17 cellular contexts compared by ENCODE assay signal in the genomic region with DNA sequence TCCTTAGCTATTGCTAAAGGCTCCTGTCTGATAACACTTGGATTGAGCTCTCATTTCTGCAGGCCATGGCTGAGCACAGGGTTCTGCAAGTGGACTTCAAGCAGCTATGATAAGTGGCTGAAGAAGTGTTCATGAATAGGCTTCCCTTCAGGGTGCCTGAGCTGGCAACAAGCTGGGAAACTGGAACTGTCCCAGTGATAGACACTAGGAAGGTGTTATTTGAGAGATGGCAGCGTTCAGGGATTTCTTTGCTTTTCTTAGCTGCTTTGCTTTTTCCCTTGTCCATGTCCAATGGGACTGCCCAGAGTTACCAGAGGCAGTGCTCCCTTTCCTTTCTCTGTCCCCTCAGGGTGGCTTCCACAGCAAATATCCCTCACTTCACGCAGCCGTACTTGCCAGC.
DNase-seq lines count a peak whose midpoint lies in the region; ATAC-seq and TF ChIP-seq lines count a peak whose summit lies in the region.
"Had no signal": no experiment of that assay in that cellular context is flagged by ENCODE, and none has a peak within 500 bp of the region (broad histone marks: within the 10 kb centered on the region; RNA-seq: fewer than 3 reads in every experiment).

No MANE protein-coding gene starts in this region.

- no peaks in the 10 kb centered on the region for H3K79me2 ChIP-seq in H9 (ENCODE audit: insufficient read depth, low read length)

- no peaks in the 10 kb centered on the region for H3K9me3 ChIP-seq in H9 (ENCODE audit: control insufficient read depth, low read depth, low read length)
- H3K9me3 ChIP-seq in endodermal cell (ENCODE audit: control insufficient read depth, low read length): peaks cover 30% of the 10 kb centered on the region
- H3K9me3 ChIP-seq in right cardiac atrium (ENCODE audit: control insufficient read depth, low read length): peaks cover 2% of the 10 kb centered on the region

- H3K23me2 ChIP-seq in H9 (ENCODE audit: insufficient read length, low read depth, low read length, poor library complexity, severe bottlenecking): no peaks in the 10 kb centered on the region

- H2BK120ac ChIP-seq in H9 (ENCODE audit: low read depth, low read length, poor library complexity, severe bottlenecking): no peak overlapping the region

- no peak overlapping the region for H2AFZ ChIP-seq in H9 (ENCODE audit: low read length)

- no peak overlapping the region for H2AK5ac ChIP-seq in H9 (ENCODE audit: insufficient read length, low read length)

- TF ChIP-seq CTCF in H9 (conservative IDR thresholded peaks at IDR 0.05) (no peak), endodermal cell (conservative IDR thresholded peaks at IDR 0.05) (no peak)

- intact Hi-C loops in right cardiac atrium (cut with DNase I): no loop called here

- no peak overlapping the region for H3K4ac ChIP-seq in H9 (ENCODE audit: low read depth, low read length)

- H3K14ac ChIP-seq in H9 (ENCODE audit: insufficient read depth, low read length): no peak overlapping the region

- no peaks in the 10 kb centered on the region for H3K4me1 ChIP-seq in H9 (ENCODE audit: insufficient read depth, low read length)
- no peaks in the 10 kb centered on the region for H3K4me1 ChIP-seq in endodermal cell (ENCODE audit: control insufficient read depth, insufficient read depth, low read length)
- H3K4me1 ChIP-seq in right cardiac atrium (ENCODE audit: control insufficient read depth, insufficient read depth, low read length): no peaks in the 10 kb centered on the region

- no CpG with 5 or more reads among the region's 3 CpGs for WGBS in H9 (ENCODE audit: extremely low coverage, insufficient read length, low lambda C conversion rate)
- WGBS in endodermal cell (ENCODE audit: insufficient coverage in 1 of 2, insufficient read length in 1 of 2), 2 experiments: 82 to 90% methylated on average over 3 of the region's 3 CpGs
- 69% methylated on average over 3 of the region's 3 CpGs for WGBS in right cardiac atrium

- peaks cover 14% of the 10 kb centered on the region for H3K36me3 ChIP-seq in endodermal cell (ENCODE audit: control insufficient read depth, insufficient read depth, low read length)

- no peak overlapping the region for H3K23ac ChIP-seq in H9 (ENCODE audit: insufficient read length, low read depth, low read length)

- H3K9ac ChIP-seq in H9 (ENCODE audit: extremely low read depth, insufficient read length, low read length): no peak overlapping the region
- H3K9ac ChIP-seq in endodermal cell (ENCODE audit: extremely low read depth, low read length, poor library complexity, severe bottlenecking): no peak overlapping the region

- no peak overlapping the region for H3K56ac ChIP-seq in H9 (ENCODE audit: insufficient read length, low read depth, low read length)

- no peaks in the 10 kb centered on the region for H3K27me3 Mint-ChIP-seq in activated naive CD4-positive, alpha-beta T cell treated with anti-CD3 and anti-CD28 coated beads, Interleukin-2, amount 10 ng/mL, durations not matched to agents 7 days and 5 days
- no peaks in the 10 kb centered on the region for H3K27me3 Mint-ChIP-seq in H9 (ENCODE audit: low read depth)
- H3K27me3 Mint-ChIP-seq in endodermal cell (ENCODE audit: insufficient read depth): no peaks in the 10 kb centered on the region
- H3K27me3 Mint-ChIP-seq: B cell; CD4-positive, alpha-beta T cell had no signal

- no peak overlapping the region for H3K18ac ChIP-seq in H9 (ENCODE audit: insufficient read length, low read depth, low read length)

- peak overlapping the region; percentile 53 for H3K27ac Mint-ChIP-seq in activated naive CD4-positive, alpha-beta T cell treated with anti-CD3 and anti-CD28 coated beads, Interleukin-2, amount 10 ng/mL, durations not matched to agents 7 days and 5 days
- H3K27ac Mint-ChIP-seq in H9 (peak overlapping the region in 2 of 3 experiments; percentile 11 to 63; a peak in 4 of 7 replicates), endodermal cell (no peak overlapping the region)
- H3K27ac Mint-ChIP-seq: B cell; CD4-positive, alpha-beta T cell had no signal

- no peak overlapping the region for H4K8ac ChIP-seq in H9 (replicated peaks; ENCODE audit: insufficient read length, low read depth, low read length)

- H3K9me3 Mint-ChIP-seq in activated naive CD4-positive, alpha-beta T cell treated with anti-CD3 and anti-CD28 coated beads, Interleukin-2, amount 10 ng/mL, durations not matched to agents 7 days and 5 days: peaks cover 7% of the 10 kb centered on the region
- H3K9me3 Mint-ChIP-seq in H9 (peaks cover 12 to 13% of the 10 kb centered on the region in 2 experiments), endodermal cell (peaks cover 25% of the 10 kb centered on the region)

- no peak overlapping the region for H3K4me2 ChIP-seq in H9 (ENCODE audit: insufficient read depth, insufficient read length, low read length)

- no peak overlapping the region for H3T11ph ChIP-seq in H9 (ENCODE audit: low read length)

- no peaks in the 10 kb centered on the region for H3K79me1 ChIP-seq in H9 (ENCODE audit: insufficient read depth, low read depth, low read length, poor library complexity, severe bottlenecking)

- H2BK12ac ChIP-seq in H9 (ENCODE audit: insufficient read length, low read depth, low read length): no peak overlapping the region

- H2BK20ac ChIP-seq in H9 (ENCODE audit: low read depth, low read length, poor library complexity, severe bottlenecking): no peak overlapping the region

- no peak for DNase-seq in activated naive CD4-positive, alpha-beta T cell treated with anti-CD3 and anti-CD28 coated beads, Interleukin-2, amount 10 ng/mL, durations not matched to agents 7 days and 5 days
- DNase-seq in activated naive CD4-positive, alpha-beta T cell treated with Interleukin-2 at 50 U/mL for 16 hours: no peak
- no peak for DNase-seq in H9
- peak; percentile 50 for DNase-seq in endodermal cell
- no peak for DNase-seq in right cardiac atrium
- no peak for DNase-seq in AG08396 (ENCODE audit: low spot score)
- DNase-seq: 8988T; C1 segment of cervical spinal cord; Calu3; CD4-positive, alpha-beta T cell; DMS 273 treated with DMSO at 0.1 percent for 48 hours; EL; H7 had no signal

- H3K27me3 ChIP-seq in H9 (ENCODE audit: insufficient read depth, low read length) (no peaks in the 10 kb centered on the region), endodermal cell (ENCODE audit: control insufficient read depth, insufficient read depth, low read length, poor library complexity, severe bottlenecking) (no peaks in the 10 kb centered on the region), right cardiac atrium (ENCODE audit: control insufficient read depth, insufficient read depth) (no peaks in the 10 kb centered on the region)

- no peaks in the 10 kb centered on the region for H4K20me1 ChIP-seq in H9 (ENCODE audit: control insufficient read depth, insufficient read depth, insufficient read length)

- H3K4me1 Mint-ChIP-seq in activated naive CD4-positive, alpha-beta T cell treated with anti-CD3 and anti-CD28 coated beads, Interleukin-2, amount 10 ng/mL, durations not matched to agents 7 days and 5 days: no peaks in the 10 kb centered on the region
- H3K4me1 Mint-ChIP-seq in H9: peaks cover 13 to 15% of the 10 kb centered on the region in 2 experiments
- peaks cover 8% of the 10 kb centered on the region for H3K4me1 Mint-ChIP-seq in endodermal cell
- H3K4me1 Mint-ChIP-seq: B cell had no signal

- H4K5ac ChIP-seq in H9 (ENCODE audit: insufficient read length, low read depth, low read length): no peak overlapping the region

- H3K4me3 ChIP-seq in endodermal cell (ENCODE audit: low read length) (no peak overlapping the region), right cardiac atrium (ENCODE audit: low read length) (no peak overlapping the region)

- H3K36me3 Mint-ChIP-seq in activated naive CD4-positive, alpha-beta T cell treated with anti-CD3 and anti-CD28 coated beads, Interleukin-2, amount 10 ng/mL, durations not matched to agents 7 days and 5 days: peaks cover 8% of the 10 kb centered on the region
- H3K36me3 Mint-ChIP-seq in H9 (ENCODE audit: insufficient read depth in 1 of 3, low read depth in 3 of 3) (peaks cover 20 to 37% (median 23%) of the 10 kb centered on the region in 3 experiments), endodermal cell (ENCODE audit: low read depth) (peaks cover 47% of the 10 kb centered on the region)

- H4K91ac ChIP-seq in H9 (ENCODE audit: insufficient read length, low read depth, low read length): no peak overlapping the region

- no peak overlapping the region for H2BK5ac ChIP-seq in H9 (ENCODE audit: insufficient read length, low read length)

- H3K4me3 Mint-ChIP-seq in activated naive CD4-positive, alpha-beta T cell treated with anti-CD3 and anti-CD28 coated beads, Interleukin-2, amount 10 ng/mL, durations not matched to agents 7 days and 5 days: no peak overlapping the region
- H3K4me3 Mint-ChIP-seq in H9 (no peak overlapping the region), endodermal cell (no peak overlapping the region)
- H3K4me3 Mint-ChIP-seq: B cell; CD4-positive, alpha-beta T cell had no signal

- no peak overlapping the region for H2BK15ac ChIP-seq in H9 (ENCODE audit: low read depth, low read length)

- CTCF ChIA-PET in activated naive CD4-positive, alpha-beta T cell treated with anti-CD3 and anti-CD28 coated beads, Interleukin-2, amount 10 ng/mL, durations not matched to agents 7 days and 5 days (lab: Charles Lee): interaction anchor here (1.3 kb wide), 1 partner anchor 33 kb away, joined by 3 read pairs; no protein-coding TSS in a partner anchor

- H3K27ac ChIP-seq in H9 (ENCODE audit: insufficient read length, low read depth, low read length) (no peak overlapping the region), endodermal cell (ENCODE audit: low read depth, low read length) (no peak overlapping the region), right cardiac atrium (ENCODE audit: low read length) (no peak overlapping the region)
- H3K27ac ChIP-seq: HL-60 had no signal

- ATAC-seq in right cardiac atrium (peak; percentile 39 to 81), HG02852 (IDR thresholded peaks at IDR 0.05; ENCODE audit: unreplicated experiment) (no peak), HG03097 (IDR thresholded peaks at IDR 0.05; ENCODE audit: low FRiP score, unreplicated experiment) (no peak)

Comparison
In these comparisons a context has a peak if more than half of its experiments do, and no peak if none do; other contexts are left out.
1. ATAC-seq: peak in right cardiac atrium (2 of 2); none in HG02852 (single experiment) and HG03097 (single experiment).